ENCODE assay signal across 1 cellular context in the genomic region with DNA sequence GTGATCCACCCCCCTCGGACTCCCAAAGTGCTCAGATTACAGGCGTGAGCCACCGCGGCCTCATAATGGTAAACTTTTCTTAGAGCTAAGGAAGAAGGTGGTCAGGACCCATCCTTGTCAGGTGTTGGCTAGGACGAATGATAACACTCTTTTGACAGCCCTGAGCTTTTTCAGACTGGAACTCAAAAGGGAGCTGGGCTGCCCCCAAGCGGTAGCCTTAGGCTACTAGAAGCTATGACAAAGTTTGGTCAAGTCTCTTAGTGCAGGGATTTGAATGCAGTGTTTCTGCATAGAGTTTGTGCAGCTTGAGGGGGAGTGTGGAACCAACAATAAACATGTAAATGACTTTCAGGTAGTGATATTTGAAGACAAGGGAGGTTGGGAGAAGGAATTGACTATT.
TF ChIP-seq lines count a peak whose summit lies in the region.

No MANE protein-coding gene starts in this region.

TF ChIP-seq in H1, 55 proteins besides CTCF, POLR2A, EP300 and RAD21:
- TF ChIP-seq SIN3A (conservative IDR thresholded peaks at IDR 0.05 in 1 of 2, IDR thresholded peaks at IDR 0.05 in 1 of 2; ENCODE audit: low read depth in 1 of 2, low read length in 2 of 2) = 0 out of 4 replicates have a peak, but pooled peaks of 1 of the 2 experiments have one; percentile 20
- no peak for TF ChIP-seq TAF1 (IDR thresholded peaks at IDR 0.05; ENCODE audit: low read depth, low read length)
